In genomic region chr1:201254625-201255469, GRCh38 we compare ENCODE assay signal across 8 cellular contexts. TPM values are rescaled to one million over a fixed set of nuclear protein-coding genes. Genes with fewer than 3 reads are reported as not detected.
A peak's percentile ranks its signal among the peaks of the same experiment; 100 is the strongest.
DNase-seq lines count a peak whose midpoint lies in the region; ATAC-seq and TF ChIP-seq lines count a peak whose summit lies in the region.
"Had no signal": no experiment of that assay in that cellular context is flagged by ENCODE, and none has a peak within 500 bp of the region (broad histone marks: within the 10 kb centered on the region; RNA-seq: fewer than 3 reads in every experiment).

No MANE protein-coding gene starts in this region.

- intact Hi-C loops in breast epithelium (cut with DNase I; ENCODE audit: low total_unique reads): loop anchor here (5.0 kb wide), 1 partner anchor 107 kb away; no protein-coding TSS in a partner anchor

- H3K4me1 ChIP-seq in breast epithelium: peaks cover 0 to 6% of the 10 kb centered on the region in 2 donors

- no peaks in the 10 kb centered on the region; the same call in 1 of the 2 replicates for H3K27me3 ChIP-seq in GM06990 (replicated peaks; ENCODE audit: control insufficient read depth, insufficient read depth, low read length)
- H3K27me3 ChIP-seq in WERI-Rb-1 (ENCODE audit: insufficient read depth, low read depth, severe bottlenecking): peaks cover 5% of the 10 kb centered on the region
- no peaks in the 10 kb centered on the region for H3K27me3 ChIP-seq in breast epithelium

- TF ChIP-seq POLR2A in breast epithelium (IDR thresholded peaks at IDR 0.05): no peak

- no peak for ATAC-seq in GM19463 (IDR thresholded peaks at IDR 0.05; ENCODE audit: unreplicated experiment)

- no peak overlapping the region for H3K27ac ChIP-seq in WERI-Rb-1
- no peak overlapping the region for H3K27ac ChIP-seq in breast epithelium
- H3K27ac ChIP-seq: epithelial cell of prostate had no signal

- H3K4me3 ChIP-seq in GM06990 (replicated peaks; ENCODE audit: low read depth, low read length) (no peak overlapping the region), WERI-Rb-1 (ENCODE audit: low read depth, low read length) (no peak overlapping the region), breast epithelium (no peak overlapping the region)

- H3K36me3 ChIP-seq in GM06990 (ENCODE audit: control insufficient read depth, insufficient read depth, low read length): no peaks in the 10 kb centered on the region
- H3K36me3 ChIP-seq in WERI-Rb-1: no peaks in the 10 kb centered on the region
- no peaks in the 10 kb centered on the region for H3K36me3 ChIP-seq in breast epithelium

- no peak for DNase-seq in GM06990 (ENCODE audit: extremely low read depth, insufficient read length)
- peak; percentile 7 to 19 for DNase-seq in Kasumi-1 (lab: John Stamatoyannopoulos, UW)
- peak; percentile 95 for DNase-seq in WERI-Rb-1
- peak; percentile 41 to 72 for DNase-seq in breast epithelium (ENCODE audit: low spot score in 2 of 2)
- DNase-seq in left kidney (ENCODE audit: low read depth, low spot score): peak; percentile 75
- peak; percentile 32 to 64 for DNase-seq in stimulated activated CD4-positive, alpha-beta T cell treated with anti-CD3 and anti-CD28 coated beads, Interleukin-4, amount 100 ng/mL, for 4 hours

- H3K9me3 ChIP-seq in WERI-Rb-1 (ENCODE audit: severe bottlenecking): peaks cover 5% of the 10 kb centered on the region
- H3K9me3 ChIP-seq in breast epithelium: no peaks in the 10 kb centered on the region

- TF ChIP-seq CTCF in GM06990 (IDR thresholded peaks at IDR 0.05; ENCODE audit: insufficient read depth, low read length, poor library complexity, severe bottlenecking) (peak; percentile 99), WERI-Rb-1 (IDR thresholded peaks at IDR 0.05; ENCODE audit: low read depth, low read length) (peak; percentile 100), breast epithelium (IDR thresholded peaks at IDR 0.05) (peak; percentile 88 to 99 (median 97))

RNA-seq across cellular contexts. Expression of gene PKP1, which starts 28.5 kb away (rescaled TPM):
- 10 to 100 TPM in 2 of 3 donors, under 1 TPM in 1; 0.96 to 22.5 (median 12.1) TPM for total RNA-seq in breast epithelium
